In the genomic region with DNA sequence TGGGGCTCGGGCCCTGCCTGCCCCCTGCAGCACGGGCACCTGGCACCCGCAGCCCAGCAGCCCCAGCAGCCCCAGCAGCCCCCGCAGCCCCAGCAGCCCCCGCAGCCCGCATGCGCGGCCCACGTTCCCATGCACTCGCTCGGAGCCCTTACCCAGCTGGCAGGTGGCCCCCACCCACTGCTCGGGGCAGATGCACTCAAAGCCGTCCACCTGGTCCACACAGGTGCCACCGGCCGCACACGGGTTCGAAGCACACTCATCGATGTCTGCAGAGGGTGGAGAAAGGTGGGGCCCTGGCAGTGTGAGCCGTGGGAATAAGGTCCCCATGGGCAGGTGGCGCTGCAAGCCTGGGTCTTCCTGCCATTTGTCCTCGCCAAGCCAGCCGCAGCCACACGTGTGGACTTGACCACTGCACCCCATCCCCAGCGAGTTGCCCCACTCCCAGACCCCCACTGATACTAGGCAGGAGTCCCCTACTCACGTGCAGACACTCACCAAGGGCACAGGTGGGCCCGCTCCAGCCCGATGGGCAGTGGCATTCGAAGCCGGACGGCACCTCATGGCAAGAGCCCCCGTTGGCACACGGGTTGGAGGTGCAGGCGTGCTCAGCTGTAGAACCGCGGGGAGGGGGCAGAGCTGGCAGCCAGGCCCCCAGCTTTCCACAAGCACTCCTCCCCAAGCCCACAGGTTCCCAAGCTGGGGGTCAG, we compare ENCODE assay signal across 15 cellular contexts.
"Had no signal": no experiment of that assay in that cellular context is flagged by ENCODE, and none has a peak within 500 bp of the region (broad histone marks: within the 10 kb centered on the region; RNA-seq: fewer than 3 reads in every experiment).

No MANE protein-coding gene starts in this region.

- H3K36me3 ChIP-seq: brain microvascular endothelial cell, right lobe of liver, transverse colon had no signal

- H3K27ac Mint-ChIP-seq: mesothelial cell of epicardium; T-helper 1 cell treated with Interleukin-12 subunit alpha and Interleukin-12 subunit beta and Interleukin-4 antibody, amounts not matched to agents 30 μg/mL and 1 μg/mL, for 36 hours had no signal

- H3K9me3 Mint-ChIP-seq: mesothelial cell of epicardium; T-helper 1 cell treated with Interleukin-12 subunit alpha and Interleukin-12 subunit beta and Interleukin-4 antibody, amounts not matched to agents 30 μg/mL and 1 μg/mL, for 36 hours had no signal

- ATAC-seq: right lobe of liver had no signal

- H3K9me3 ChIP-seq: right lobe of liver, transverse colon had no signal

- H3K4me3 Mint-ChIP-seq: mesothelial cell of epicardium; T-helper 1 cell treated with Interleukin-12 subunit alpha and Interleukin-12 subunit beta and Interleukin-4 antibody, amounts not matched to agents 30 μg/mL and 1 μg/mL, for 36 hours had no signal

- DNase-seq: activated CD4-positive, alpha-beta T cell treated with anti-CD3 and anti-CD28 coated beads for 48 hours; activated CD8-positive, alpha-beta memory T cell treated with anti-CD3 and anti-CD28 coated beads for 24 hours; activated naive CD4-positive, alpha-beta T cell treated with anti-CD3 and anti-CD28 coated beads, Interleukin-2, amount 50 U/mL, for 16 hours; amygdala; brain microvascular endothelial cell; dorsolateral prefrontal cortex; foreskin melanocyte; stimulated activated CD4-positive, alpha-beta T cell treated with anti-CD3 and anti-CD28 coated beads, Interleukin-12 subunit alpha, Interleukin-12 subunit beta, amount 100 ng/mL, for 4 hours; stimulated activated naive CD4-positive, alpha-beta T cell; substantia nigra; transverse colon had no signal

- H3K27me3 ChIP-seq: brain microvascular endothelial cell, dorsolateral prefrontal cortex, right lobe of liver, transverse colon had no signal

- FAIRE-seq: keratinocyte had no signal

- H3K4me1 Mint-ChIP-seq: mesothelial cell of epicardium had no signal

- H3K4me3 ChIP-seq: dorsolateral prefrontal cortex, right lobe of liver, transverse colon had no signal

- H3K36me3 Mint-ChIP-seq: mesothelial cell of epicardium had no signal

- H3K27ac ChIP-seq: brain microvascular endothelial cell, right lobe of liver, transverse colon had no signal

- H3K4me1 ChIP-seq: right lobe of liver, transverse colon had no signal
